Comparison of ENCODE assay signal across 11 cellular contexts in the genomic region with DNA sequence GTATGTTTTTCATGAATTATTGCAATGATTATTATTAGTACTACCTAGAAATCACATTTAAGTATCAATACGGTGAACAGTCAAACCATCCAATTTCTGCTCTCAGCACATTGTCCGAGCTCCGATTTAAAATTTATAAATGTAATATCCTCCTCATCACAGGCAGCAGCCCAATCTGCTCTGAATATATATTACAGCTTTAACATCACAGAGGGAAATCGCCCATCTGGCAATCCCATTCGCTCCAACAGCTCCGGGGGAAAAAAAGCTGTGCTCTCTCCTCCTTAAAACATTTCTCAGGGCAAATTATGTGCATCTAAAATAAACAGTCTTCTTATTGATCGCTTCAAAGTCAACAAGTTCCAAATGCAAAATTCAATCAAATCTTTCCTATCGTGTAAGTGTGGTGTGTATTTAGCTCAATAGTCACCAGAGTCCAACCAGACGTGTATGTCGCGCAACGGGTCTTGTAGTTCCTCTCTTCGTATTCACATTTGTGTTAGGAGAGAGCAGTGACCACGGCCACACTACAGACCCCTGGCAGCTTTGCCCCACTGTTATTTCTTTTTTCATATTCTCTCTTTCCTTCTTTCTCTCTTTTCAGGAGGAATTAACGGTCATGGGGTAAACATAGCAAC. TPM values are rescaled to one million over a fixed set of nuclear protein-coding genes. Genes with fewer than 3 reads are reported as not detected.
A peak's percentile ranks its signal among the peaks of the same experiment; 100 is the strongest.
DNase-seq lines count a peak whose midpoint lies in the region; ATAC-seq, FAIRE-seq and TF ChIP-seq lines count a peak whose summit lies in the region.
"Had no signal": no experiment of that assay in that cellular context is flagged by ENCODE, and none has a peak within 500 bp of the region (broad histone marks: within the 10 kb centered on the region; RNA-seq: fewer than 3 reads in every experiment).

No MANE protein-coding gene starts in this region.

- peak; percentile 68 for DNase-seq in Ammon's horn (ENCODE audit: low spot score)
- peak; percentile 42 for DNase-seq in RCC 7860 (ENCODE audit: low spot score)
- no peak for DNase-seq in fibroblast of villous mesenchyme (ENCODE audit: low read depth)
- no peak for DNase-seq in neuronal stem cell (ENCODE audit: low spot score)
- DNase-seq in stimulated activated naive CD8-positive, alpha-beta T cell treated with anti-CD3 and anti-CD28 coated beads, Interleukin-15, Interleukin-2, amounts not matched to agents 100 U/mL and 50 U/mL, for 24 hours = no peak
- no peak for DNase-seq in HuH-7 (ENCODE audit: low spot score)
- no peak for DNase-seq in epidermal melanocyte (ENCODE audit: insufficient read length, low spot score)
- DNase-seq in H9 = no peak
- DNase-seq: CD8-positive, alpha-beta T cell; cortex of kidney had no signal

- H3T11ph ChIP-seq in H9 (ENCODE audit: low read length) = no peak overlapping the region

- H3K79me1 ChIP-seq in neuronal stem cell (ENCODE audit: low read depth, low read length) = no peaks in the 10 kb centered on the region
- H3K79me1 ChIP-seq in H9 (ENCODE audit: insufficient read depth, low read depth, low read length, poor library complexity, severe bottlenecking) = no peaks in the 10 kb centered on the region

- peak overlapping the region in 1 of 3 experiments; percentile 41; a peak in 2 of 7 replicates for H3K27ac Mint-ChIP-seq in H9
- H3K27ac Mint-ChIP-seq: CD8-positive, alpha-beta T cell had no signal

- no peaks in the 10 kb centered on the region for H4K20me1 ChIP-seq in H9 (ENCODE audit: control insufficient read depth, insufficient read depth, insufficient read length)

- H3K9me3 ChIP-seq in neuronal stem cell (replicated peaks in 1 of 2; ENCODE audit: control insufficient read depth in 2 of 2, insufficient read depth in 1 of 2, low read depth in 1 of 2, low read length in 2 of 2) (no peaks in the 10 kb centered on the region), H9 (ENCODE audit: control insufficient read depth, low read depth, low read length) (no peaks in the 10 kb centered on the region)

- peaks cover 1 to 19% of the 10 kb centered on the region in 2 donors for H3K4me1 ChIP-seq in neuronal stem cell (ENCODE audit: control insufficient read depth in 2 of 2, insufficient read depth in 1 of 2, low read depth in 1 of 2, low read length in 2 of 2)
- no peaks in the 10 kb centered on the region; the same call in 1 of the 2 replicates for H3K4me1 ChIP-seq in H9 (ENCODE audit: insufficient read depth, low read length)

- H4K8ac ChIP-seq in neuronal stem cell (ENCODE audit: low read depth, low read length) (no peak overlapping the region), H9 (replicated peaks; ENCODE audit: insufficient read length, low read depth, low read length) (no peak overlapping the region)

- H3K18ac ChIP-seq in neuronal stem cell (ENCODE audit: low read length) (no peak overlapping the region), H9 (ENCODE audit: insufficient read length, low read depth, low read length) (no peak overlapping the region)

- peak; percentile 39 for FAIRE-seq in RCC 7860 (lab: Jason Lieb, UNC)

- H3K27me3 ChIP-seq in neuronal stem cell (ENCODE audit: control insufficient read depth in 3 of 3, insufficient read depth in 3 of 3, low read depth in 1 of 3, low read length in 3 of 3) = no peaks in the 10 kb centered on the region
- no peaks in the 10 kb centered on the region for H3K27me3 ChIP-seq in H9 (ENCODE audit: insufficient read depth, low read length)

- H3K9ac ChIP-seq in neuronal stem cell (ENCODE audit: low read depth, low read length, poor library complexity) (no peak overlapping the region), H9 (ENCODE audit: extremely low read depth, insufficient read length, low read length) (no peak overlapping the region)

- H3K9me3 Mint-ChIP-seq in H9 = no peaks in the 10 kb centered on the region

- H3K27ac ChIP-seq in neuronal stem cell (replicated peaks; ENCODE audit: low read length) (peak overlapping the region; percentile 58), H9 (ENCODE audit: insufficient read length, low read depth, low read length) (no peak overlapping the region)
- H3K27ac ChIP-seq: VCaP had no signal

- H2BK5ac ChIP-seq in neuronal stem cell (ENCODE audit: low read length) = no peak overlapping the region
- no peak overlapping the region for H2BK5ac ChIP-seq in H9 (ENCODE audit: insufficient read length, low read length)

- H2AFZ ChIP-seq in neuronal stem cell (ENCODE audit: low read length) (no peak overlapping the region), H9 (ENCODE audit: low read length) (no peak overlapping the region)

- H3K4me3 ChIP-seq in fibroblast of villous mesenchyme (ENCODE audit: low read depth, low read length) (peak overlapping the region; percentile 93), neuronal stem cell (ENCODE audit: low read length in 2 of 2) (peak overlapping the region in 1 of 2 donors; percentile 67)

- H3K36me3 Mint-ChIP-seq in H9 (ENCODE audit: insufficient read depth in 1 of 3, low read depth in 3 of 3) = no peaks in the 10 kb centered on the region
- H3K36me3 Mint-ChIP-seq: CD8-positive, alpha-beta T cell had no signal

- H2BK12ac ChIP-seq in neuronal stem cell (ENCODE audit: low read length) (no peak overlapping the region), H9 (ENCODE audit: insufficient read length, low read depth, low read length) (no peak overlapping the region)

- H2BK15ac ChIP-seq in neuronal stem cell (ENCODE audit: low read length) = no peak overlapping the region
- H2BK15ac ChIP-seq in H9 (ENCODE audit: low read depth, low read length) = no peak overlapping the region

- H3K23me2 ChIP-seq in H9 (ENCODE audit: insufficient read length, low read depth, low read length, poor library complexity, severe bottlenecking) = peaks cover 6% of the 10 kb centered on the region

- peaks cover 37 to 45% of the 10 kb centered on the region in 2 experiments for H3K4me1 Mint-ChIP-seq in H9

- ATAC-seq in stimulated activated naive CD8-positive, alpha-beta T cell treated with anti-CD3 and anti-CD28 coated beads, Interleukin-15, Interleukin-2, amounts not matched to agents 100 U/mL and 50 U/mL, for 24 hours = no peak
- ATAC-seq: CD8-positive, alpha-beta T cell had no signal

- WGBS in neuronal stem cell (ENCODE audit: extremely low coverage in 2 of 2, insufficient read length in 2 of 2, insufficient replicate concordance in 1 of 2), 2 donors = no CpG with 5 or more reads among the region's 15 CpGs
- no CpG with 5 or more reads among the region's 15 CpGs for WGBS in H9 (ENCODE audit: extremely low coverage, insufficient read length, low lambda C conversion rate)

- no peak overlapping the region for H3K23ac ChIP-seq in neuronal stem cell (ENCODE audit: low read depth, low read length, poor library complexity)
- H3K23ac ChIP-seq in H9 (ENCODE audit: insufficient read length, low read depth, low read length) = no peak overlapping the region

- no peak for TF ChIP-seq CTCF in fibroblast of villous mesenchyme (IDR thresholded peaks at IDR 0.05; ENCODE audit: insufficient read depth, low read depth, low read length)
- no peak for TF ChIP-seq CTCF in H9 (conservative IDR thresholded peaks at IDR 0.05)

- H2BK120ac ChIP-seq in neuronal stem cell (ENCODE audit: low read depth, low read length) = no peak overlapping the region
- H2BK120ac ChIP-seq in H9 (ENCODE audit: low read depth, low read length, poor library complexity, severe bottlenecking) = no peak overlapping the region

- H3K27me3 Mint-ChIP-seq in H9 (ENCODE audit: low read depth) = no peaks in the 10 kb centered on the region; the same call in 1 of the 2 replicates

- no peak overlapping the region for H4K5ac ChIP-seq in H9 (ENCODE audit: insufficient read length, low read depth, low read length)

- H2AK5ac ChIP-seq in neuronal stem cell (ENCODE audit: low read depth, low read length) = no peak overlapping the region
- H2AK5ac ChIP-seq in H9 (ENCODE audit: insufficient read length, low read length) = no peak overlapping the region

- H2BK20ac ChIP-seq in H9 (ENCODE audit: low read depth, low read length, poor library complexity, severe bottlenecking) = no peak overlapping the region

- H3K79me2 ChIP-seq in H9 (ENCODE audit: insufficient read depth, low read length) = peaks cover 3% of the 10 kb centered on the region; the same call in 1 of the 2 replicates

- H3K4me3 Mint-ChIP-seq in H9 = peak overlapping the region in 1 of 2 experiments; percentile 7; a peak in 1 of 5 replicates
- H3K4me3 Mint-ChIP-seq: CD8-positive, alpha-beta T cell had no signal

- H3K4ac ChIP-seq in neuronal stem cell (ENCODE audit: low read length) = no peak overlapping the region
- H3K4ac ChIP-seq in H9 (ENCODE audit: low read depth, low read length) = no peak overlapping the region

- no peak overlapping the region for H3K56ac ChIP-seq in H9 (ENCODE audit: insufficient read length, low read depth, low read length)

- no peak overlapping the region for H4K91ac ChIP-seq in neuronal stem cell (ENCODE audit: low read depth, low read length, poor library complexity)
- H4K91ac ChIP-seq in H9 (ENCODE audit: insufficient read length, low read depth, low read length) = no peak overlapping the region

- peak overlapping the region; percentile 49 for H3K4me2 ChIP-seq in neuronal stem cell (ENCODE audit: insufficient read depth, low read length, poor library complexity, severe bottlenecking)
- no peak overlapping the region for H3K4me2 ChIP-seq in H9 (ENCODE audit: insufficient read depth, insufficient read length, low read length)

- H3K36me3 ChIP-seq in neuronal stem cell (replicated peaks in 1 of 2; ENCODE audit: control insufficient read depth in 2 of 2, insufficient read depth in 2 of 2, low read length in 2 of 2) = no peaks in the 10 kb centered on the region

- H3K14ac ChIP-seq in neuronal stem cell (ENCODE audit: low read length) (no peak overlapping the region), H9 (ENCODE audit: insufficient read depth, low read length) (no peak overlapping the region)

RNA-seq across cellular contexts. Expression of gene FIGN, which starts 2.4 kb away (rescaled TPM):
- 1.6 and 3.5 TPM in 2 replicates for total RNA-seq in fibroblast of villous mesenchyme
- 31.0 TPM for polyA plus RNA-seq in neuronal stem cell (2013, experiment 1 of 2)
- polyA plus RNA-seq in neuronal stem cell (2013, experiment 2 of 2) = 31.9 TPM
- 12.9 and 14.6 TPM in 2 replicates for total RNA-seq in H9 (2021)
- total RNA-seq: CD8-positive, alpha-beta T cell had no signal

Comparison
In these comparisons a context has a peak if more than half of its experiments do, and no peak if none do; other contexts are left out.
1. DNase-seq: peak in Ammon's horn (single experiment) and RCC 7860 (single experiment); none in fibroblast of villous mesenchyme (single experiment), neuronal stem cell (single experiment), stimulated activated naive CD8-positive, alpha-beta T cell treated with anti-CD3 and anti-CD28 coated beads, Interleukin-15, Interleukin-2, amounts not matched to agents 100 U/mL and 50 U/mL, for 24 hours (single experiment), HuH-7 (single experiment), epidermal melanocyte (single experiment) and H9 (single experiment).